Comparison of ENCODE assay signal across 36 cellular contexts in the genomic region with DNA sequence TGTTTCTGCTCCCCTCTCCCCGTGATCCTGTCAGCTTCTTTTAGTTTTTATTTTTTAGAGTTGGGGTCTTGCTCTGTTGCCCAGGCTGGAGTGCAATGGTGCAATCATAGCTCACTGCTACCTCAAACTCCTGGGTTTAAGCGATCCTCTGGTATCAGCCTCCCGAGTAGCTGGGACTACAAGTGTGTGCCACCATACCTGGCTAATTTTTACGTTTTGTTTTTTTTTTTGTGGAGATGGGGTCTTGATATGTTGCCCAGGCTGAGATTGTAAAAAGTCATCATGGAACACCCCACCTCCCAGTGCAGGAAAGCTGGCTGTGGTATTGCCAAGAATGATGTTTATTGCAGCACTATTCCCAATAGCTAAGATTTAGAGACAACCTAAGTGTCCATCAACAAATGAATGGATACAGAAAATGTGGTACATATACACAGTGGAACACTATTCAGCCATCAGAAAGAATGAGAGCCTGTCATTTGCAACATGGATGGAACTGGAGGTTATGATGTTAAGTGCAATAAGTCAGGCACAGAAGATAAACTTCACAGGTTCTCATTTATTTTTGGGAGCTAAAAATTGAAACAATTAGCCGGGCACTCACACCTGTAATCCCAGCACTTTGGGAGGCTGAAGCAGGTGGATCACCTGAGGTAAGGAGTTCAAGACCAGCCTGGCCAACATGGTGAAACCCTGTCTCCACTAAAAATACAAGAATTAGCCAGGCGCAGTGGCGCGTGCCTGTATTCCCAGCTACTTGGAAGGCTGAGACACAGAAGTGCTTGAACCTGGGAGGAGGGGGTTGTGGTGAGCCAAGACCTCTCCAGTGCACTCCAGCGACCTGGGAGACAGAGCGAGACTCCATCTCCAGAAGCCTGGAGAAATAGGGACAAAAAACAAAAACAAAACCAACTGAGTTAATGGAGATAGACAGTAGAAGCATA. TPM values are rescaled to one million over a fixed set of nuclear protein-coding genes. Genes with fewer than 3 reads are reported as not detected.
"Had no signal": no experiment of that assay in that cellular context is flagged by ENCODE, and none has a peak within 500 bp of the region (broad histone marks: within the 10 kb centered on the region; RNA-seq: fewer than 3 reads in every experiment).

No MANE protein-coding gene starts in this region.

- DNase-seq: activated B cell treated with CpG ODN at 0.5 μM for 24 hours; activated CD4-positive, alpha-beta memory T cell treated with anti-CD3 and anti-CD28 coated beads for 36 hours; activated CD4-positive, alpha-beta T cell treated with anti-CD3 and anti-CD28 coated beads for 4 hours; activated CD4-positive, alpha-beta T cell treated with anti-CD3 and anti-CD28 coated beads, Interleukin-2, amount 50 U/mL, for 1 hour; activated CD4-positive, CD25-positive, alpha-beta regulatory T cell treated with anti-CD3 and anti-CD28 coated beads, Interleukin-2, amount 50 U/mL, for 72 hours; activated CD8-positive, alpha-beta memory T cell treated with anti-CD3 and anti-CD28 coated beads, Interleukin-2, amount 50 U/mL, for 4 hours; activated gamma-delta T cell treated with Interleukin-2 at 50 U/mL for 16 hours; activated naive CD4-positive, alpha-beta T cell treated with anti-CD3 and anti-CD28 coated beads for 36 hours; activated T-cell treated with anti-CD3 and anti-CD28 coated beads for 4 hours; activated T-cell treated with anti-CD3 and anti-CD28 coated beads, Interleukin-2, amount 50 U/mL, for 4 hours; adrenal gland; body of pancreas; MM.1S; MV-4-11; NCI-H1092; NCI-H1436 treated with DMSO at 0.1 percent for 48 hours; NCI-H1694 treated with DMSO at 0.1 percent for 48 hours; NCI-H2029; NCI-H345; NCI-H510A; NCI-H526; NCI-H748 treated with DMSO at 0.1 percent for 48 hours; NK-92 treated with Interleukin-12 subunit alpha and Interleukin-12 subunit beta, amount 100 ng/mL, for 24 hours; PC-3; Peyer's patch; RPMI8226; SHP77 treated with DMSO at 0.1 percent for 48 hours had no signal

- ATAC-seq: activated naive CD4-positive, alpha-beta T cell treated with anti-CD3 and anti-CD28 coated beads, Interleukin-2, amount 50 U/mL, for 72 hours; activated T-cell treated with anti-CD3 and anti-CD28 coated beads, Interleukin-2, amount 50 U/mL, for 4 hours; body of pancreas; PC-3 had no signal

- H3K27ac ChIP-seq: adrenal gland, body of pancreas, breast epithelium, Peyer's patch had no signal

- FAIRE-seq: astrocyte, TTC549 had no signal

- H3K36me3 ChIP-seq: adrenal gland, breast epithelium, Peyer's patch had no signal

- H3K9me3 ChIP-seq: adrenal gland had no signal

- H3K27me3 ChIP-seq: adrenal gland, body of pancreas, Peyer's patch had no signal

- H3K4me1 ChIP-seq: breast epithelium had no signal

- H3K4me3 ChIP-seq: adrenal gland, body of pancreas, breast epithelium, Peyer's patch had no signal

RNA-seq across cellular contexts. Expression of gene KLK15, which starts 6.6 kb away (rescaled TPM):
- total RNA-seq: activated B cell treated with CpG ODN at 0.5 μM for 24 hours; activated CD4-positive, alpha-beta memory T cell treated with anti-CD3 and anti-CD28 coated beads for 36 hours; activated naive CD4-positive, alpha-beta T cell treated with anti-CD3 and anti-CD28 coated beads for 36 hours; activated naive CD4-positive, alpha-beta T cell treated with anti-CD3 and anti-CD28 coated beads, Interleukin-2, amount 50 U/mL, for 72 hours; activated T-cell treated with anti-CD3 and anti-CD28 coated beads, Interleukin-2, amount 50 U/mL, for 4 hours; activated T-helper 1 cell treated with anti-CD3 and anti-CD28 coated beads, Interleukin-12 subunit alpha, Interleukin-12 subunit beta, Interleukin-2, Interleukin-4 antibody, amounts not matched to agents 30 ng/mL and 10 ng/mL and 1 ng/mL, durations not matched to agents 14 hours and 24 hours and 36 hours; astrocyte; body of pancreas; breast epithelium; cardiac septum; LHCN-M2; Peyer's patch; SK-MEL-5; T-helper 1 cell treated with Interleukin-12 subunit alpha and Interleukin-12 subunit beta and Interleukin-4 antibody, amounts not matched to agents 30 ng/mL and 1 ng/mL, for 36 hours had no signal

RNA-seq across cellular contexts. Expression of gene KLK3, which starts 14.7 kb away (rescaled TPM):
- total RNA-seq: activated B cell treated with CpG ODN at 0.5 μM for 24 hours; activated CD4-positive, alpha-beta memory T cell treated with anti-CD3 and anti-CD28 coated beads for 36 hours; activated naive CD4-positive, alpha-beta T cell treated with anti-CD3 and anti-CD28 coated beads for 36 hours; activated naive CD4-positive, alpha-beta T cell treated with anti-CD3 and anti-CD28 coated beads, Interleukin-2, amount 50 U/mL, for 72 hours; activated T-cell treated with anti-CD3 and anti-CD28 coated beads, Interleukin-2, amount 50 U/mL, for 4 hours; activated T-helper 1 cell treated with anti-CD3 and anti-CD28 coated beads, Interleukin-12 subunit alpha, Interleukin-12 subunit beta, Interleukin-2, Interleukin-4 antibody, amounts not matched to agents 30 ng/mL and 10 ng/mL and 1 ng/mL, durations not matched to agents 14 hours and 24 hours and 36 hours; astrocyte; body of pancreas; cardiac septum; LHCN-M2; PC-3; SK-MEL-5; T-helper 1 cell treated with Interleukin-12 subunit alpha and Interleukin-12 subunit beta and Interleukin-4 antibody, amounts not matched to agents 30 ng/mL and 1 ng/mL, for 36 hours had no signal

RNA-seq across cellular contexts. Expression of gene KLK1, which starts 16.4 kb away (rescaled TPM):
- total RNA-seq: astrocyte, cardiac septum, LHCN-M2, PC-3, SK-MEL-5 had no signal

RNA-seq across cellular contexts. Expression of gene KLK2, which starts 33.3 kb away (rescaled TPM):
- total RNA-seq: activated CD4-positive, alpha-beta memory T cell treated with anti-CD3 and anti-CD28 coated beads for 36 hours; activated naive CD4-positive, alpha-beta T cell treated with anti-CD3 and anti-CD28 coated beads for 36 hours; activated T-cell treated with anti-CD3 and anti-CD28 coated beads, Interleukin-2, amount 50 U/mL, for 4 hours; activated T-helper 1 cell treated with anti-CD3 and anti-CD28 coated beads, Interleukin-12 subunit alpha, Interleukin-12 subunit beta, Interleukin-2, Interleukin-4 antibody, amounts not matched to agents 30 ng/mL and 10 ng/mL and 1 ng/mL, durations not matched to agents 14 hours and 24 hours and 36 hours; astrocyte; body of pancreas; cardiac septum; LHCN-M2; PC-3; Peyer's patch; T-helper 1 cell treated with Interleukin-12 subunit alpha and Interleukin-12 subunit beta and Interleukin-4 antibody, amounts not matched to agents 30 ng/mL and 1 ng/mL, for 36 hours had no signal

RNA-seq across cellular contexts. Expression of gene ACP4, which starts 49.8 kb away (rescaled TPM):
- total RNA-seq: activated B cell treated with CpG ODN at 0.5 μM for 24 hours; activated CD4-positive, alpha-beta memory T cell treated with anti-CD3 and anti-CD28 coated beads for 36 hours; activated naive CD4-positive, alpha-beta T cell treated with anti-CD3 and anti-CD28 coated beads for 36 hours; activated naive CD4-positive, alpha-beta T cell treated with anti-CD3 and anti-CD28 coated beads, Interleukin-2, amount 50 U/mL, for 72 hours; activated T-cell treated with anti-CD3 and anti-CD28 coated beads, Interleukin-2, amount 50 U/mL, for 4 hours; activated T-helper 1 cell treated with anti-CD3 and anti-CD28 coated beads, Interleukin-12 subunit alpha, Interleukin-12 subunit beta, Interleukin-2, Interleukin-4 antibody, amounts not matched to agents 30 ng/mL and 10 ng/mL and 1 ng/mL, durations not matched to agents 14 hours and 24 hours and 36 hours; adrenal gland; astrocyte; body of pancreas; breast epithelium; cardiac septum; LHCN-M2; PC-3; Peyer's patch; SK-MEL-5; T-helper 1 cell treated with Interleukin-12 subunit alpha and Interleukin-12 subunit beta and Interleukin-4 antibody, amounts not matched to agents 30 ng/mL and 1 ng/mL, for 36 hours had no signal
- polyA plus RNA-seq: adrenal gland had no signal
